1 cellular context compared by ENCODE assay signal in the genomic region with DNA sequence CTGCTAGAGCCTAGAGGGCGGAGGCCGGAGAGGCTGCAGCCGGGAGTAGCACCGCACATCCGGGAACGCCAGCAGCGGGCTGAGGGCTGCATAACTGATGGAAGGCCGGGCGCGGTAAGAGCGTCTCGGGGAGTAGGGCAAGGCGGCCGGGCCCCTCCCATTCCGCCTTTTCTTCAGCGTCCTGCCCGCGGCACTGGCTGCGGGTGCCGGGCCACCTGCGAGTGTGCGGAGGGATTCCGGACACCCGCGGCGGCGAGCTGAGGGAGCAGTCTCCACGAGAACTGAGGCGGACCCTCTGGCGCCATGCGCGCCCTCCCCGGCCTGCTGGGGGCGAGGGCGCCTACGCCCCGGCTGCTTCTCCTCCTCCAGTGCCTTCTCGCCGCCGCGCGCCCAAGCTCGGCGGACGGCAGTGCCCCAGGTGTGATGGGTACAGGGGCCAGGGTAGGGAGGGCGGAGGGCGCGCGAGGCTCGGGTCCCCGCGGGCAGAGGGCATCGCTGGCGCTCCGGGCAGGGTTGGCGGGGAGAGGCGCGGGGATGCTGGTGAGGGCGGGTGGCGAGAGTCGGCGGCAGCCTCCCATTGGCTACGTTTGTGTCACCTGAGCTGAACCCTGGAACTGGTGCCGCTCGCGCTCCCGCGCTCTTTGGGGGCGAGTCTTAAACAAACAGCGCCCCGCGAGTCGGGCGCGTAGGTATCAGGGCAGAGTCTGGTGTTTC.
TF ChIP-seq lines count a peak whose summit lies in the region.

No MANE protein-coding gene starts in this region.

TF ChIP-seq in HCT116, 20 proteins besides CTCF, POLR2A, EP300 and RAD21 (continued from another document):
- TF ChIP-seq, protein P1, sequence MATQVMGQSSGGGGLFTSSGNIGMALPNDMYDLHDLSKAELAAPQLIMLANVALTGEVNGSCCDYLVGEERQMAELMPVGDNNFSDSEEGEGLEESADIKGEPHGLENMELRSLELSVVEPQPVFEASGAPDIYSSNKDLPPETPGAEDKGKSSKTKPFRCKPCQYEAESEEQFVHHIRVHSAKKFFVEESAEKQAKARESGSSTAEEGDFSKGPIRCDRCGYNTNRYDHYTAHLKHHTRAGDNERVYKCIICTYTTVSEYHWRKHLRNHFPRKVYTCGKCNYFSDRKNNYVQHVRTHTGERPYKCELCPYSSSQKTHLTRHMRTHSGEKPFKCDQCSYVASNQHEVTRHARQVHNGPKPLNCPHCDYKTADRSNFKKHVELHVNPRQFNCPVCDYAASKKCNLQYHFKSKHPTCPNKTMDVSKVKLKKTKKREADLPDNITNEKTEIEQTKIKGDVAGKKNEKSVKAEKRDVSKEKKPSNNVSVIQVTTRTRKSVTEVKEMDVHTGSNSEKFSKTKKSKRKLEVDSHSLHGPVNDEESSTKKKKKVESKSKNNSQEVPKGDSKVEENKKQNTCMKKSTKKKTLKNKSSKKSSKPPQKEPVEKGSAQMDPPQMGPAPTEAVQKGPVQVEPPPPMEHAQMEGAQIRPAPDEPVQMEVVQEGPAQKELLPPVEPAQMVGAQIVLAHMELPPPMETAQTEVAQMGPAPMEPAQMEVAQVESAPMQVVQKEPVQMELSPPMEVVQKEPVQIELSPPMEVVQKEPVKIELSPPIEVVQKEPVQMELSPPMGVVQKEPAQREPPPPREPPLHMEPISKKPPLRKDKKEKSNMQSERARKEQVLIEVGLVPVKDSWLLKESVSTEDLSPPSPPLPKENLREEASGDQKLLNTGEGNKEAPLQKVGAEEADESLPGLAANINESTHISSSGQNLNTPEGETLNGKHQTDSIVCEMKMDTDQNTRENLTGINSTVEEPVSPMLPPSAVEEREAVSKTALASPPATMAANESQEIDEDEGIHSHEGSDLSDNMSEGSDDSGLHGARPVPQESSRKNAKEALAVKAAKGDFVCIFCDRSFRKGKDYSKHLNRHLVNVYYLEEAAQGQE (IDR thresholded peaks at IDR 0.05; ENCODE audit: low read depth) = no peak
TF ChIP-seq in HCT116: peak in this region for 2.
